Comparison of ENCODE assay signal across 7 cellular contexts in genomic region chr18:46148810-46149209, GRCh38. TPM values are rescaled to one million over a fixed set of nuclear protein-coding genes. Genes with fewer than 3 reads are reported as not detected.
DNase-seq lines count a peak whose midpoint lies in the region; ATAC-seq and TF ChIP-seq lines count a peak whose summit lies in the region.

No MANE protein-coding gene starts in this region.

- intact Hi-C loops in left cardiac atrium (cut with DNase I) (loop anchor here (2.0 to 10.0 kb wide), 3 partner anchors 336 to 510 kb away; partner anchors contain the start of gene LOXHD1 (in 1 of the 2)), gastrocnemius medialis (cut with DNase I; ENCODE audit: low total_unique reads) (loop anchor here (1.0 to 5.0 kb wide), 3 partner anchors 63 to 509 kb away; no protein-coding TSS in a partner anchor)

- H3K4me1 ChIP-seq in adipocyte (ENCODE audit: control insufficient read depth, insufficient read depth, low read length) = peaks cover 32% of the 10 kb centered on the region
- H3K4me1 ChIP-seq in gastrocnemius medialis = peaks cover 21 to 22% of the 10 kb centered on the region in 2 donors

- ATAC-seq in left cardiac atrium = peak; percentile 13 to 50
- no peak for ATAC-seq in gastrocnemius medialis
- no peak for ATAC-seq in HG02588 (IDR thresholded peaks at IDR 0.05; ENCODE audit: unreplicated experiment)

- DNase-seq in G401 (ENCODE audit: low spot score) (peak; percentile 76), Kasumi-1 (lab: John Stamatoyannopoulos, UW) (peak; percentile 37 to 80), RPMI7951 (ENCODE audit: low read depth) (peak; percentile 63), adipocyte (ENCODE audit: low read depth) (peak; percentile 87), left cardiac atrium (no peak), gastrocnemius medialis (peak in 1 of 2 donors; percentile 53)

- TF ChIP-seq POLR2A in gastrocnemius medialis (IDR thresholded peaks at IDR 0.05) = no peak

- H3K36me3 ChIP-seq in adipocyte (ENCODE audit: control insufficient read depth, insufficient read depth, low read length, severe bottlenecking) (no peaks in the 10 kb centered on the region), gastrocnemius medialis (no peaks in the 10 kb centered on the region)

- H3K27ac ChIP-seq in gastrocnemius medialis = peak overlapping the region in 2 of 4 donors; percentile 26 to 36

- no peak overlapping the region for H3K4me3 ChIP-seq in adipocyte (ENCODE audit: low read length)
- H3K4me3 ChIP-seq in gastrocnemius medialis = no peak overlapping the region

- H3K27me3 ChIP-seq in adipocyte (replicated peaks; ENCODE audit: control insufficient read depth, insufficient read depth, low read length) (no peaks in the 10 kb centered on the region), gastrocnemius medialis (no peaks in the 10 kb centered on the region)

- in situ Hi-C loops in G401 (cut with HindIII; ENCODE audit: low sequenced_read_pairs) (no loop called here), gastrocnemius medialis (cut with MboI; ENCODE audit: low sequenced_read_pairs in 4 of 4) (loop anchor here in 3 of 4 donors (5.0 to 10.0 kb wide), 3 partner anchors 506 to 516 kb away; partner anchors contain the start of gene LOXHD1 (in 2 of the 3))

- no peak overlapping the region for H3K9ac ChIP-seq in adipocyte (ENCODE audit: low read length)

- no peaks in the 10 kb centered on the region for H3K9me3 ChIP-seq in adipocyte (ENCODE audit: control insufficient read depth, low read length)
- H3K9me3 ChIP-seq in gastrocnemius medialis = no peaks in the 10 kb centered on the region

- TF ChIP-seq CTCF in gastrocnemius medialis (IDR thresholded peaks at IDR 0.05 in 4 of 5, conservative IDR thresholded peaks at IDR 0.05 in 1 of 5) = peak; percentile 56 to 82 (median 77)

RNA-seq across cellular contexts. Expression of gene HAUS1, which starts 44.6 kb away (rescaled TPM):
- total RNA-seq in G401 (2014; rRNA removed; shearing (Covaris generic)) = 237 and 250 TPM in 2 replicates
- 137 and 150 TPM in 2 replicates for total RNA-seq in RPMI7951 (2014; rRNA removed; shearing (Covaris generic))
- total RNA-seq in left cardiac atrium (1 to 10 TPM; 7.6 to 8.5 TPM), gastrocnemius medialis (10 to 100 TPM in 3 of 4 donors, 1 to 10 TPM in 1; 8.1 to 20.6 (median 13.3) TPM)

RNA-seq across cellular contexts. Expression of gene ATP5F1A, which starts 50.7 kb away (rescaled TPM):
- total RNA-seq in G401 (2014; rRNA removed; shearing (Covaris generic)) = 912 and 973 TPM in 2 replicates
- total RNA-seq in RPMI7951 (2014; rRNA removed; shearing (Covaris generic)) = 597 and 611 TPM in 2 replicates
- 1,000 to 10,000 TPM; 1,001 to 1,121 TPM for total RNA-seq in left cardiac atrium
- total RNA-seq in gastrocnemius medialis = 1,000 to 10,000 TPM in 1 of 4 donors, 100 to 1,000 TPM in 3; 845 to 1,536 (median 877) TPM

Comparison
In these comparisons a context has a peak if more than half of its experiments do, and no peak if none do; other contexts are left out.
1. ATAC-seq: peak in left cardiac atrium (2 of 2); none in gastrocnemius medialis (0 of 2) and HG02588 (single experiment).